16 cellular contexts compared by ENCODE assay signal in genomic region chr7:87359366-87359765, GRCh38. TPM values are rescaled to one million over a fixed set of nuclear protein-coding genes. Genes with fewer than 3 reads are reported as not detected.
A peak's percentile ranks its signal among the peaks of the same experiment; 100 is the strongest.
DNase-seq lines count a peak whose midpoint lies in the region; ATAC-seq and TF ChIP-seq lines count a peak whose summit lies in the region.
"Had no signal": no experiment of that assay in that cellular context is flagged by ENCODE, and none has a peak within 500 bp of the region (broad histone marks: within the 10 kb centered on the region; RNA-seq: fewer than 3 reads in every experiment).

No MANE protein-coding gene starts in this region.

- H3K4me1 ChIP-seq in mucosa of descending colon (ENCODE audit: low read depth): no peaks in the 10 kb centered on the region
- peaks cover 6 to 9% of the 10 kb centered on the region in 2 donors for H3K4me1 ChIP-seq in gastrocnemius medialis
- H3K4me1 ChIP-seq: ascending aorta, upper lobe of left lung had no signal

- H3K27ac ChIP-seq in RWPE1: no peak overlapping the region
- no peak overlapping the region for H3K27ac ChIP-seq in gastrocnemius medialis
- H3K27ac ChIP-seq: ascending aorta, upper lobe of left lung had no signal

- in situ Hi-C loops in gastrocnemius medialis (cut with MboI; ENCODE audit: low sequenced_read_pairs in 4 of 4): no loop called here

- H3K9me3 ChIP-seq in mucosa of descending colon (peaks cover 7% of the 10 kb centered on the region), gastrocnemius medialis (no peaks in the 10 kb centered on the region)
- H3K9me3 ChIP-seq: ascending aorta had no signal

- CTCF ChIA-PET in RWPE1 (lab: Yijun Ruan, JAX): interaction anchor here (0.7 kb wide), 2 partner anchors 523 to 1411 kb away, joined by 3 read pairs; no protein-coding TSS in a partner anchor

- intact Hi-C loops in mucosa of descending colon (cut with DNase I, micrococcal nuclease) (no loop called here), gastrocnemius medialis (cut with DNase I; ENCODE audit: low total_unique reads) (no loop called here)

- no peak for TF ChIP-seq POLR2A in gastrocnemius medialis (IDR thresholded peaks at IDR 0.05)

- no peak overlapping the region for H3K4me3 ChIP-seq in fibroblast of mammary gland (ENCODE audit: control insufficient read depth, low read depth, low read length)
- no peak overlapping the region for H3K4me3 ChIP-seq in retinal pigment epithelial cell (ENCODE audit: low read length)
- no peak overlapping the region for H3K4me3 ChIP-seq in mucosa of descending colon
- no peak overlapping the region for H3K4me3 ChIP-seq in gastrocnemius medialis
- H3K4me3 ChIP-seq: ascending aorta, K562, upper lobe of left lung had no signal

- ATAC-seq in mucosa of descending colon (no peak), gastrocnemius medialis (no peak)
- ATAC-seq: activated CD4-positive, alpha-beta T cell treated with anti-CD3 and anti-CD28 coated beads for 36 hours; K562 had no signal

- TF ChIP-seq CTCF in RWPE1 (conservative IDR thresholded peaks at IDR 0.05; ENCODE audit: low read depth) (no peak), fibroblast of mammary gland (conservative IDR thresholded peaks at IDR 0.05; ENCODE audit: control insufficient read depth, insufficient read depth, low read depth, low read length) (no peak), retinal pigment epithelial cell (conservative IDR thresholded peaks at IDR 0.05; ENCODE audit: low read depth, low read length) (no peak), mucosa of descending colon (IDR thresholded peaks at IDR 0.05) (no peak), gastrocnemius medialis (IDR thresholded peaks at IDR 0.05 in 4 of 5, conservative IDR thresholded peaks at IDR 0.05 in 1 of 5) (no peak)

- POLR2A ChIA-PET in RWPE1 (lab: Yijun Ruan, JAX; ENCODE audit: low non-redundant PET): no interaction called here

- DNase-seq in GM03348 (ENCODE audit: low spot score) (peak; percentile 49), RWPE1 (ENCODE audit: low spot score) (peak; percentile 76), fibroblast of mammary gland (ENCODE audit: low read depth) (peak; percentile 65), retinal pigment epithelial cell (ENCODE audit: low read depth) (peak; percentile 31), mucosa of descending colon (no peak), NCI-H2081 treated with DMSO at 0.1 percent for 48 hours (lab: John Stamatoyannopoulos, UW) (no peak), gastrocnemius medialis (no peak), DMS153 (lab: John Stamatoyannopoulos, UW) (no peak)
- DNase-seq: activated CD4-positive, alpha-beta T cell treated with anti-CD3 and anti-CD28 coated beads for 36 hours; C1 segment of cervical spinal cord; NCI-H146; NCI-H510A treated with DMSO at 0.1 percent for 48 hours; posterior cingulate gyrus; upper lobe of left lung had no signal

- H3K36me3 ChIP-seq in mucosa of descending colon (ENCODE audit: low read depth): no peaks in the 10 kb centered on the region
- H3K36me3 ChIP-seq in gastrocnemius medialis: peaks cover 0 to 9% of the 10 kb centered on the region in 2 donors

- no peaks in the 10 kb centered on the region for H3K27me3 ChIP-seq in gastrocnemius medialis
- H3K27me3 ChIP-seq: ascending aorta, upper lobe of left lung had no signal

RNA-seq across cellular contexts. Expression of gene CROT, which starts 13.9 kb away (rescaled TPM):
- total RNA-seq in mucosa of descending colon (10 to 100 TPM; 16.9 to 28.8 (median 23.6) TPM), gastrocnemius medialis (10 to 100 TPM in 1 of 4 donors, 1 to 10 TPM in 3; 3.6 to 16.3 (median 7.9) TPM)

Comparison
In these comparisons a context has a peak if more than half of its experiments do, and no peak if none do; other contexts are left out.
1. DNase-seq: peak in GM03348 (single experiment), RWPE1 (single experiment), fibroblast of mammary gland (single experiment) and retinal pigment epithelial cell (single experiment); none in mucosa of descending colon (0 of 3), NCI-H2081 treated with DMSO at 0.1 percent for 48 hours (single experiment), gastrocnemius medialis (0 of 2) and DMS153 (single experiment).